In the genomic region with DNA sequence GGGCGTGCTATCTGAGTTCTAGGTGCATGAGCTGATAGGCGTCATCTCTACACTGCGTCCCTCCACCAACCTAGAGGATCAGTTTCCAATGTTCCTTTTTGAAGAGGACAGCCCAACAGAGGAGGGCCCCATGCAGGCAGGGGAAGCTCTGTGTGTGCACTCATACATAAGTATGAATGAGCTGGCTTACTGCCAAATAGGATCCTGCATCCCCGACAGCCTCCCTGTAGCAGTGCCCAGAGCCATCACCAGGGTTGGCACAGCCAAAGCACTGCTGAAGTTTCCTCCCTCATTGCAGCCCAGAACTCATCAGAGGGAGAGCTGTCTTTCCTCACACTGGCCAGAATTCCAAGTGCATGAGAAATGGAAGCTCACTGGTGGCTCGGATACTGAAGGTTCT, we compare ENCODE assay signal across 22 cellular contexts.
"Had no signal": no experiment of that assay in that cellular context is flagged by ENCODE, and none has a peak within 500 bp of the region (broad histone marks: within the 10 kb centered on the region; RNA-seq: fewer than 3 reads in every experiment).

No MANE protein-coding gene starts in this region.

- H3K27me3 ChIP-seq: uterus had no signal

- DNase-seq: activated CD4-positive, alpha-beta T cell treated with anti-CD3 and anti-CD28 coated beads for 1 hour; activated CD8-positive, alpha-beta memory T cell treated with anti-CD3 and anti-CD28 coated beads for 24 hours; activated CD8-positive, alpha-beta memory T cell treated with anti-CD3 and anti-CD28 coated beads, Interleukin-2, amount 50 U/mL, for 4 hours; activated naive CD4-positive, alpha-beta T cell treated with Interleukin-2 at 50 U/mL for 16 hours; activated naive CD8-positive, alpha-beta T cell treated with anti-CD3 and anti-CD28 coated beads for 36 hours; activated T-cell treated with anti-CD3 and anti-CD28 coated beads, Interleukin-2, amount 50 U/mL, for 48 hours; esophagus squamous epithelium; head of caudate nucleus; hypothalamus; left ventricle myocardium superior; mammary epithelial cell; naive thymus-derived CD8-positive, alpha-beta T cell; stimulated activated CD4-positive, alpha-beta T cell treated with anti-CD3 and anti-CD28 coated beads, Interleukin-4, amount 100 ng/mL, for 24 hours; stimulated activated naive CD8-positive, alpha-beta T cell treated with anti-CD3 and anti-CD28 coated beads, Interleukin-15, amount 100 ng/mL, for 72 hours; T-helper 9 cell; transverse colon; uterus had no signal

- H3K9ac ChIP-seq: neural progenitor cell had no signal

- H3K4me2 ChIP-seq: neural progenitor cell had no signal

- H3K9me3 ChIP-seq: breast epithelium, esophagus squamous epithelium, gastroesophageal sphincter, suprapubic skin, transverse colon, uterus had no signal

- H3K4me1 ChIP-seq: breast epithelium, esophagus squamous epithelium, suprapubic skin, transverse colon, uterus had no signal

- H3K4me3 ChIP-seq: breast epithelium, coronary artery, esophagus squamous epithelium, gastroesophageal sphincter, neural progenitor cell, suprapubic skin, transverse colon, uterus had no signal

- H2AFZ ChIP-seq: neural progenitor cell had no signal

- H3K36me3 ChIP-seq: breast epithelium, esophagus squamous epithelium, gastroesophageal sphincter, neural progenitor cell, suprapubic skin, transverse colon, uterus had no signal

- H3K27ac ChIP-seq: breast epithelium, coronary artery, esophagus squamous epithelium, gastroesophageal sphincter, neural progenitor cell, suprapubic skin, transverse colon, uterus had no signal
